Comparison of ENCODE assay signal across 7 cellular contexts in the genomic region with DNA sequence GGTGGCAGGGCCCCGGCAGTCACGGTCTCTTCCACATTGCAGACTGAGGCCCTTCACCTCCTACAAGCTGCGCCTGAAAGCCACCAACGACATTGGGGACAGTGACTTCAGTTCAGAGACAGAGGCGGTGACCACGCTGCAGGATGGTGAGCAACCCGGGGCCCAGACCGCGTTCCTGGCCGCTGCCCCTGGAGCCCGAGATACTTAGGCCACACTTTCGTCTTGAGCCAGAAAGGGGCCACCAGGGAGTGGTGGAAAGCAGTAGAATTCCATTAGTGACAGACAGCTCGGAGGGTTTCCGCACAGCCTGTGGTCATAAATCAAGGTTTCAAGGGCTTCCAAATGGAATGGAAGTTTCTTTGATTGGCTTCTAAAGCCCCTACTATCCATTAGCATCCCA.
"Had no signal": no experiment of that assay in that cellular context is flagged by ENCODE, and none has a peak within 500 bp of the region (broad histone marks: within the 10 kb centered on the region; RNA-seq: fewer than 3 reads in every experiment).

No MANE protein-coding gene starts in this region.

- H3K9ac ChIP-seq: GM23248 had no signal

- H3K4me1 ChIP-seq: HAP-1 had no signal

- FAIRE-seq: H54, HTR-8/SVneo, K562 had no signal

- H3K9me3 ChIP-seq: HAP-1 had no signal

- DNase-seq: GM23248, GOT3, IMR-90 had no signal

- H2AFZ ChIP-seq: GM23248 had no signal

- H3K27ac ChIP-seq: GM23248 had no signal

- H3K4me3 ChIP-seq: GM23248, HAP-1, K562 had no signal

- H3K36me3 ChIP-seq: HAP-1 had no signal
